ENCODE assay signal across 8 cellular contexts in genomic region chr9:124860582-124861341, GRCh38. TPM values are rescaled to one million over a fixed set of nuclear protein-coding genes. Genes with fewer than 3 reads are reported as not detected.
DNase-seq lines count a peak whose midpoint lies in the region; ATAC-seq, FAIRE-seq and TF ChIP-seq lines count a peak whose summit lies in the region.

No MANE protein-coding gene starts in this region.

- H4K20me1 ChIP-seq in hepatocyte (ENCODE audit: insufficient read depth, poor library complexity, severe bottlenecking), result peaks cover 51% of the 10 kb centered on the region

- POLR2A ChIA-PET in HEK293 (lab: Yijun Ruan, JAX) (interaction anchor here (0.6 to 3.0 kb wide), 17 partner anchors 8 to 612 kb away, joined by 3 to 46 read pairs (median 4); partner anchors contain the start of genes NR6A1, OLFML2A, RABEPK and SCAI), activated B cell treated with CpG ODN at 0.5 μM for 24 hours (lab: Charles Lee) (interaction anchor here (0.6 to 4.3 kb wide), 13 partner anchors 8 to 381 kb away, joined by 3 to 164 read pairs (median 5); partner anchors contain the start of genes GOLGA1, HSPA5, NR6A1 and OLFML2A)

- no peak for TF ChIP-seq CTCF in HEK293 (tag by site-specific recombination; IDR thresholded peaks at IDR 0.05)
- TF ChIP-seq CTCF in activated B cell treated with CpG ODN at 0.5 μM for 24 hours (IDR thresholded peaks at IDR 0.05), result no peak
- no peak for TF ChIP-seq CTCF in hepatocyte (IDR thresholded peaks at IDR 0.05; ENCODE audit: poor library complexity)

- H3K4me1 ChIP-seq in HEK293 (ENCODE audit: control insufficient read depth, insufficient read depth, low read length), result no peaks in the 10 kb centered on the region
- H3K4me1 ChIP-seq in hepatocyte (ENCODE audit: insufficient read depth), result peaks cover 13% of the 10 kb centered on the region
- no peaks in the 10 kb centered on the region for H3K4me1 ChIP-seq in small intestine (ENCODE audit: control insufficient read depth in 2 of 2, insufficient read depth in 1 of 2, low read depth in 1 of 2, low read length in 1 of 2)

- 8% methylated on average over 12 of the region's 12 CpGs for WGBS in hepatocyte (ENCODE audit: low lambda C conversion rate, missing lambda C conversion rate)
- 4 to 8% (median 5%) methylated on average over 12 of the region's 12 CpGs for WGBS in small intestine, 3 donors

- DNase-seq in activated B cell treated with CpG ODN at 0.5 μM for 24 hours (no peak), hepatocyte (ENCODE audit: low spot score) (no peak), small intestine (peak; percentile 56), NCI-H2029 (lab: John Stamatoyannopoulos, UW) (no peak), DMS79 (lab: John Stamatoyannopoulos, UW) (no peak), hippocampal formation (lab: John Stamatoyannopoulos, UW) (no peak), SIG-M5 treated with dmso at 0.1 percent for 504 hours (lab: John Stamatoyannopoulos, UW; ENCODE audit: unreplicated experiment) (no peak)

- peak overlapping the region; percentile 100 for H3K27ac ChIP-seq in HEK293 (ENCODE audit: extremely low read depth, low read depth, low read length)
- peak overlapping the region; percentile 96 for H3K27ac ChIP-seq in hepatocyte
- H3K27ac ChIP-seq in small intestine (ENCODE audit: low read depth in 1 of 2, low read length in 1 of 2), result peak overlapping the region in 1 of 2 donors; percentile 77

- intact Hi-C loops in activated B cell treated with CpG ODN at 0.5 μM for 24 hours (cut with micrococcal nuclease), result loop anchor here (2.0 to 5.0 kb wide), 5 partner anchors 34 to 887 kb away; partner anchors contain the start of genes GAPVD1, HSPA5, PBX3 and PPP6C

- H3K79me2 ChIP-seq in hepatocyte, result peaks cover 29% of the 10 kb centered on the region

- H3K36me3 ChIP-seq in HEK293 (ENCODE audit: control insufficient read depth in 2 of 2, insufficient read depth in 1 of 2, low read length in 2 of 2), result peaks cover 4 to 51% of the 10 kb centered on the region in 2 experiments; a peak in 2 of 3 replicates
- H3K36me3 ChIP-seq in hepatocyte (replicated peaks; ENCODE audit: insufficient read depth, low read depth), result no peaks in the 10 kb centered on the region
- peaks cover 5 to 29% of the 10 kb centered on the region in 2 donors for H3K36me3 ChIP-seq in small intestine (ENCODE audit: control insufficient read depth in 2 of 2, insufficient read depth in 2 of 2, low read length in 2 of 2)

- no peak for ATAC-seq in activated B cell treated with CpG ODN at 0.5 μM for 24 hours (ENCODE audit: low read depth)

- CTCF ChIA-PET in HEK293 (lab: Yijun Ruan, JAX), result interaction anchor here (0.6 to 3.6 kb wide), 10 partner anchors 8 to 523 kb away, joined by 3 to 24 read pairs (median 4); partner anchors contain the start of genes NR6A1, OLFML2A and WDR38
- CTCF ChIA-PET in activated B cell treated with CpG ODN at 0.5 μM for 24 hours (lab: Charles Lee), result interaction anchor here (1.3 to 3.8 kb wide), 5 partner anchors 8 to 89 kb away, joined by 5 to 28 read pairs (median 6); partner anchors contain the start of genes NR6A1 and WDR38

- H3K4me3 ChIP-seq in HEK293 (ENCODE audit: low read depth, low read length) (peak overlapping the region; percentile 86), hepatocyte (peak overlapping the region; percentile 90), small intestine (ENCODE audit: low read depth in 1 of 2, low read length in 2 of 2) (peak overlapping the region; percentile 67 to 71)

- no peaks in the 10 kb centered on the region for H3K27me3 Mint-ChIP-seq in activated B cell treated with CpG ODN at 0.5 μM for 24 hours

- peaks cover 54% of the 10 kb centered on the region for H3K36me3 Mint-ChIP-seq in activated B cell treated with CpG ODN at 0.5 μM for 24 hours (ENCODE audit: low read depth)

- no peaks in the 10 kb centered on the region for H3K9me3 Mint-ChIP-seq in activated B cell treated with CpG ODN at 0.5 μM for 24 hours

- no peak overlapping the region for H2AFZ ChIP-seq in hepatocyte

- peak overlapping the region; percentile 99 for H3K4me2 ChIP-seq in hepatocyte

- peak overlapping the region; percentile 94 for H3K27ac Mint-ChIP-seq in activated B cell treated with CpG ODN at 0.5 μM for 24 hours

- H3K4me1 Mint-ChIP-seq in activated B cell treated with CpG ODN at 0.5 μM for 24 hours, result peaks cover 47% of the 10 kb centered on the region

- H3K9me2 ChIP-seq in hepatocyte (replicated peaks; ENCODE audit: insufficient read depth), result no peaks in the 10 kb centered on the region

- peak overlapping the region; percentile 95 for H3K4me3 Mint-ChIP-seq in activated B cell treated with CpG ODN at 0.5 μM for 24 hours

- no peak for FAIRE-seq in small intestine (lab: Jason Lieb, UNC)

- no peaks in the 10 kb centered on the region for H3K27me3 ChIP-seq in hepatocyte
- no peaks in the 10 kb centered on the region for H3K27me3 ChIP-seq in small intestine (ENCODE audit: control insufficient read depth in 2 of 2, insufficient read depth in 2 of 2, low read length in 2 of 2)

- H3K9me3 ChIP-seq in HEK293 (ENCODE audit: control insufficient read depth, insufficient read depth, low read depth, low read length), result no peaks in the 10 kb centered on the region
- no peaks in the 10 kb centered on the region for H3K9me3 ChIP-seq in hepatocyte (ENCODE audit: low read depth)
- H3K9me3 ChIP-seq in small intestine (ENCODE audit: control insufficient read depth, low read depth), result no peaks in the 10 kb centered on the region

TF ChIP-seq in HEK293, 187 proteins besides CTCF, POLR2A, EP300 and RAD21:
- TF ChIP-seq ZNF658 (tag by site-specific recombination; IDR thresholded peaks at IDR 0.05) (no peak), ZNF596 (tag by site-specific recombination; IDR thresholded peaks at IDR 0.05) (no peak)

RNA-seq across cellular contexts. Expression of gene RPL35, which starts 1.0 kb away (rescaled TPM):
- 2,037 and 2,426 TPM in 2 replicates for total RNA-seq in activated B cell treated with CpG ODN at 0.5 μM for 24 hours
- 1,257 and 1,574 TPM in 2 replicates for total RNA-seq in hepatocyte
- 927 and 1,057 TPM in 2 replicates for polyA plus RNA-seq in hepatocyte
- polyA plus RNA-seq in small intestine, result 1,000 to 10,000 TPM; 2,258 to 5,100 (median 3,355) TPM

RNA-seq across cellular contexts. Expression of gene ARPC5L, which starts 1.2 kb away (rescaled TPM):
- 91.5 and 93.1 TPM in 2 replicates for total RNA-seq in activated B cell treated with CpG ODN at 0.5 μM for 24 hours
- total RNA-seq in hepatocyte, result 40.3 and 44.0 TPM in 2 replicates
- 84.4 and 95.5 TPM in 2 replicates for polyA plus RNA-seq in hepatocyte
- polyA plus RNA-seq in small intestine, result 10 to 100 TPM; 53.5 to 55.7 (median 53.8) TPM

RNA-seq across cellular contexts. Expression of gene WDR38, which starts 7.5 kb away (rescaled TPM):
- total RNA-seq in activated B cell treated with CpG ODN at 0.5 μM for 24 hours, result not detected in 2 replicates
- total RNA-seq in hepatocyte, result not detected in 2 replicates
- polyA plus RNA-seq in hepatocyte, result not detected in 2 replicates
- polyA plus RNA-seq in small intestine, result not detected
